3 cellular contexts compared by ENCODE assay signal in the genomic region with DNA sequence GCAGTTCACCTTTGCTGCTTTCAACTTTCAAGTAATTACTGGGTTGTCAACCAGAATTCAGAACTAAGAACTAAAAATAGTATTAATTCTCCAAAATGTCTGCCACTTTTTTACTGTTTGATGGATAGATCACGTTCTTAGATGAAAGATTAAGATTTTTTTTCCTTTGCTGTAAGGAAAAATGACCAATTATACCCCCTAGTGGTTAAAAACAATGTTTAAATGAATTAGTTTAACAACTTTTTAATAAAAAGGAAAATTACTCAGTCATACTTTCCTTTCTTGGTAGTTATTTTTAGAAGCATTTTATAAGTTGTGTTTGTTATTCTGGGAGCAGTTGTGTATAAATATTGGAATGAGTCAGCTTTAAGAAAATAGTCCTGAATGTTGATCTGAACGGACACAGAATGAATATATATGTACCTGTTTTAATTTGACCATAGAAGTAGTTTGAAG.
TF ChIP-seq lines count a peak whose summit lies in the region.

No MANE protein-coding gene starts in this region.

TF ChIP-seq in SK-N-SH, 30 proteins besides CTCF, POLR2A, EP300 and RAD21:
- TF ChIP-seq RCOR1 (IDR thresholded peaks at IDR 0.05; ENCODE audit: low read length) (no peak), SIN3A (IDR thresholded peaks at IDR 0.05; ENCODE audit: borderline replicate concordance, low read depth, low read length) (no peak), FOXJ3 (CRISPR knock-in tag; IDR thresholded peaks at IDR 0.05) (no peak), FOSL2 (IDR thresholded peaks at IDR 0.05; ENCODE audit: borderline replicate concordance, low read depth) (no peak), ELF1 (IDR thresholded peaks at IDR 0.05) (no peak), MAX (IDR thresholded peaks at IDR 0.05; ENCODE audit: low read depth) (no peak), RFX5 (IDR thresholded peaks at IDR 0.05; ENCODE audit: low read length) (no peak), POLR2AphosphoS5 (IDR thresholded peaks at IDR 0.05; ENCODE audit: low read depth, low read length) (no peak), NRF1 (IDR thresholded peaks at IDR 0.05; ENCODE audit: low read depth, low read length) (no peak), TEAD4 (IDR thresholded peaks at IDR 0.05; ENCODE audit: borderline replicate concordance, insufficient read depth) (no peak), MXI1 (IDR thresholded peaks at IDR 0.05; ENCODE audit: low read depth, low read length) (no peak)
TF ChIP-seq in SK-N-SH: peak in this region for 0.

TF ChIP-seq in SK-N-SH treated with all-trans-retinoic acid at 6 μM for 48 hours, 23 proteins besides CTCF, POLR2A, EP300 and RAD21:
- no peak for TF ChIP-seq ARNTL (CRISPR knock-in tag; IDR thresholded peaks at IDR 0.05; ENCODE audit: borderline replicate concordance, low read depth)
- TF ChIP-seq CSRNP3 (CRISPR knock-in tag; IDR thresholded peaks at IDR 0.05), result no peak
- TF ChIP-seq ZFP30 (CRISPR knock-in tag; IDR thresholded peaks at IDR 0.05), result no peak
- no peak for TF ChIP-seq TCF4 (CRISPR knock-in tag; IDR thresholded peaks at IDR 0.05; ENCODE audit: borderline replicate concordance)
- no peak for TF ChIP-seq GLIS3 (CRISPR knock-in tag; IDR thresholded peaks at IDR 0.05)
- TF ChIP-seq, protein P1, sequence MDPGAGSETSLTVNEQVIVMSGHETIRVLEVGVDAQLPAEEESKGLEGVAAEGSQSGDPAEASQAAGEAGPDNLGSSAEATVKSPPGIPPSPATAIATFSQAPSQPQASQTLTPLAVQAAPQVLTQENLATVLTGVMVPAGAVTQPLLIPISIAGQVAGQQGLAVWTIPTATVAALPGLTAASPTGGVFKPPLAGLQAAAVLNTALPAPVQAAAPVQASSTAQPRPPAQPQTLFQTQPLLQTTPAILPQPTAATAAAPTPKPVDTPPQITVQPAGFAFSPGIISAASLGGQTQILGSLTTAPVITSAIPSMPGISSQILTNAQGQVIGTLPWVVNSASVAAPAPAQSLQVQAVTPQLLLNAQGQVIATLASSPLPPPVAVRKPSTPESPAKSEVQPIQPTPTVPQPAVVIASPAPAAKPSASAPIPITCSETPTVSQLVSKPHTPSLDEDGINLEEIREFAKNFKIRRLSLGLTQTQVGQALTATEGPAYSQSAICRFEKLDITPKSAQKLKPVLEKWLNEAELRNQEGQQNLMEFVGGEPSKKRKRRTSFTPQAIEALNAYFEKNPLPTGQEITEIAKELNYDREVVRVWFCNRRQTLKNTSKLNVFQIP (CRISPR knock-in tag; IDR thresholded peaks at IDR 0.05; ENCODE audit: borderline replicate concordance, low read depth), result no peak
- no peak for TF ChIP-seq ZFP3 (CRISPR knock-in tag; IDR thresholded peaks at IDR 0.05)
- no peak for TF ChIP-seq ZC3H10 (CRISPR knock-in tag; IDR thresholded peaks at IDR 0.05)
- TF ChIP-seq CSDC2 (CRISPR knock-in tag; IDR thresholded peaks at IDR 0.05), result no peak
- no peak for TF ChIP-seq ZNF565 (CRISPR knock-in tag; conservative IDR thresholded peaks at IDR 0.05; ENCODE audit: low read depth)
- TF ChIP-seq PATZ1 (CRISPR knock-in tag; IDR thresholded peaks at IDR 0.05; ENCODE audit: borderline replicate concordance), result no peak
- TF ChIP-seq, protein P2, sequence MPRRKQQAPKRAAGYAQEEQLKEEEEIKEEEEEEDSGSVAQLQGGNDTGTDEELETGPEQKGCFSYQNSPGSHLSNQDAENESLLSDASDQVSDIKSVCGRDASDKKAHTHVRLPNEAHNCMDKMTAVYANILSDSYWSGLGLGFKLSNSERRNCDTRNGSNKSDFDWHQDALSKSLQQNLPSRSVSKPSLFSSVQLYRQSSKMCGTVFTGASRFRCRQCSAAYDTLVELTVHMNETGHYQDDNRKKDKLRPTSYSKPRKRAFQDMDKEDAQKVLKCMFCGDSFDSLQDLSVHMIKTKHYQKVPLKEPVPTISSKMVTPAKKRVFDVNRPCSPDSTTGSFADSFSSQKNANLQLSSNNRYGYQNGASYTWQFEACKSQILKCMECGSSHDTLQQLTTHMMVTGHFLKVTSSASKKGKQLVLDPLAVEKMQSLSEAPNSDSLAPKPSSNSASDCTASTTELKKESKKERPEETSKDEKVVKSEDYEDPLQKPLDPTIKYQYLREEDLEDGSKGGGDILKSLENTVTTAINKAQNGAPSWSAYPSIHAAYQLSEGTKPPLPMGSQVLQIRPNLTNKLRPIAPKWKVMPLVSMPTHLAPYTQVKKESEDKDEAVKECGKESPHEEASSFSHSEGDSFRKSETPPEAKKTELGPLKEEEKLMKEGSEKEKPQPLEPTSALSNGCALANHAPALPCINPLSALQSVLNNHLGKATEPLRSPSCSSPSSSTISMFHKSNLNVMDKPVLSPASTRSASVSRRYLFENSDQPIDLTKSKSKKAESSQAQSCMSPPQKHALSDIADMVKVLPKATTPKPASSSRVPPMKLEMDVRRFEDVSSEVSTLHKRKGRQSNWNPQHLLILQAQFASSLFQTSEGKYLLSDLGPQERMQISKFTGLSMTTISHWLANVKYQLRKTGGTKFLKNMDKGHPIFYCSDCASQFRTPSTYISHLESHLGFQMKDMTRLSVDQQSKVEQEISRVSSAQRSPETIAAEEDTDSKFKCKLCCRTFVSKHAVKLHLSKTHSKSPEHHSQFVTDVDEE (CRISPR knock-in tag; IDR thresholded peaks at IDR 0.05), result no peak

TF ChIP-seq in endothelial cell of umbilical vein, 7 proteins besides CTCF, POLR2A, EP300 and RAD21:
- peak; percentile 25 for TF ChIP-seq FOS (IDR thresholded peaks at IDR 0.05; ENCODE audit: borderline replicate concordance, insufficient read depth, low read length)
- TF ChIP-seq EZH2 (IDR thresholded peaks at IDR 0.05; ENCODE audit: borderline replicate concordance, low read depth, low read length, severe bottlenecking), result no peak
- TF ChIP-seq MAX (IDR thresholded peaks at IDR 0.05; ENCODE audit: insufficient read depth, insufficient read length), result no peak
- peak; percentile 54 for TF ChIP-seq JUN (IDR thresholded peaks at IDR 0.05; ENCODE audit: borderline replicate concordance, insufficient read depth, insufficient read length, low read depth)
- no peak for TF ChIP-seq POLR2AphosphoS5 (IDR thresholded peaks at IDR 0.05; ENCODE audit: insufficient read depth, low read depth, low read length)
- TF ChIP-seq MYC (IDR thresholded peaks at IDR 0.05; ENCODE audit: low read depth, low read length), result no peak
- TF ChIP-seq GATA2 (IDR thresholded peaks at IDR 0.05; ENCODE audit: insufficient read depth, insufficient read length, low read depth, low read length), result no peak
TF ChIP-seq in endothelial cell of umbilical vein: peak in this region for 2.
